In genomic region chr2:170404846-170405245, GRCh38 we compare ENCODE assay signal across 16 cellular contexts.
"Had no signal": no experiment of that assay in that cellular context is flagged by ENCODE, and none has a peak within 500 bp of the region (broad histone marks: within the 10 kb centered on the region; RNA-seq: fewer than 3 reads in every experiment).

No MANE protein-coding gene starts in this region.

- H3K27ac ChIP-seq: cardiac muscle cell, esophagus squamous epithelium, neutrophil had no signal

- H3K4me3 Mint-ChIP-seq: activated CD4-positive, alpha-beta T cell treated with anti-CD3 and anti-CD28 coated beads, Interleukin-2, amount 10 ng/mL, durations not matched to agents 24 days and 14 days; activated naive CD4-positive, alpha-beta T cell treated with anti-CD3 and anti-CD28 coated beads, Interleukin-2, amount 10 ng/mL, durations not matched to agents 7 days and 5 days; activated T-helper 17 cell treated with anti-CD3 and anti-CD28 coated beads, Interleukin-2, amount 50 U/mL, for 72 hours; naive thymus-derived CD8-positive, alpha-beta T cell; WTC11 had no signal

- H3K36me3 Mint-ChIP-seq: activated naive CD4-positive, alpha-beta T cell treated with anti-CD3 and anti-CD28 coated beads, Interleukin-2, amount 10 ng/mL, durations not matched to agents 7 days and 5 days; naive thymus-derived CD8-positive, alpha-beta T cell; WTC11 had no signal

- DNase-seq: activated CD4-positive, alpha-beta T cell treated with anti-CD3 and anti-CD28 coated beads, Interleukin-2, amount 10 ng/mL, durations not matched to agents 24 days and 14 days; activated naive CD4-positive, alpha-beta T cell treated with anti-CD3 and anti-CD28 coated beads, Interleukin-2, amount 10 ng/mL, durations not matched to agents 7 days and 5 days; activated T-cell treated with anti-CD3 and anti-CD28 coated beads for 4 hours; esophagus squamous epithelium; foreskin fibroblast; head of caudate nucleus; naive thymus-derived CD8-positive, alpha-beta T cell; retina; stimulated activated CD4-positive, alpha-beta T cell treated with anti-CD3 and anti-CD28 coated beads, Interleukin-15, amount 100 ng/mL, for 24 hours; stimulated activated CD4-positive, alpha-beta T cell treated with anti-CD3 and anti-CD28 coated beads, Interleukin-4, amount 100 ng/mL, for 4 hours had no signal

- H3K27ac Mint-ChIP-seq: activated CD4-positive, alpha-beta T cell treated with anti-CD3 and anti-CD28 coated beads, Interleukin-2, amount 10 ng/mL, durations not matched to agents 24 days and 14 days; activated naive CD4-positive, alpha-beta T cell treated with anti-CD3 and anti-CD28 coated beads, Interleukin-2, amount 10 ng/mL, durations not matched to agents 7 days and 5 days; activated T-helper 17 cell treated with anti-CD3 and anti-CD28 coated beads, Interleukin-2, amount 50 U/mL, for 72 hours; naive thymus-derived CD8-positive, alpha-beta T cell; WTC11 had no signal

- FAIRE-seq: colon, islet of Langerhans had no signal

- ATAC-seq: activated T-helper 17 cell treated with anti-CD3 and anti-CD28 coated beads, Interleukin-2, amount 50 U/mL, for 72 hours; naive thymus-derived CD8-positive, alpha-beta T cell; WTC11 had no signal

- H3K9me3 ChIP-seq: esophagus squamous epithelium, neutrophil had no signal

- H3K9me3 Mint-ChIP-seq: activated CD4-positive, alpha-beta T cell treated with anti-CD3 and anti-CD28 coated beads, Interleukin-2, amount 10 ng/mL, durations not matched to agents 24 days and 14 days; activated naive CD4-positive, alpha-beta T cell treated with anti-CD3 and anti-CD28 coated beads, Interleukin-2, amount 10 ng/mL, durations not matched to agents 7 days and 5 days; activated T-helper 17 cell treated with anti-CD3 and anti-CD28 coated beads, Interleukin-2, amount 50 U/mL, for 72 hours; naive thymus-derived CD8-positive, alpha-beta T cell; WTC11 had no signal
